In the genomic region with DNA sequence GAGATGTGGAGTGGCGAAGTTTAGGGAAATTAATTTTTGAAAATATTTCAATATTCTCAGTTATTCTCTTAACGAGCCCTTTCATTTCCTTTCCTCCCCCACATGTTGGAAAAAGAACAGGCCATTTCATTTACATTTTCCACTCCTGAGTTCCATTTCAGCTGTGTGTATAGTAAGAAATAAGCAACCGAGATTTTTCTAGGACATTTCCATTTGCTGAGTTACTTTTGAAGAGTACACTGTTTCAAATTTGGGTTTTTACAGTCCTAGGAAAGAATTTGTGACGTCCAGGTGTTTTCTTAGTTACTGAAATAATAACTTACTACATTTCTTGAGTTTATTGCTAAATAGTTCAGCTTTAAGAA, we compare ENCODE assay signal across 8 cellular contexts. TPM values are rescaled to one million over a fixed set of nuclear protein-coding genes. Genes with fewer than 3 reads are reported as not detected.
DNase-seq lines count a peak whose midpoint lies in the region; ATAC-seq and TF ChIP-seq lines count a peak whose summit lies in the region.

No MANE protein-coding gene starts in this region.

- peak overlapping the region; percentile 97 to 99 for H3K27ac Mint-ChIP-seq in effector memory CD8-positive, alpha-beta T cell

- peak overlapping the region; percentile 93 to 96 for H3K4me3 Mint-ChIP-seq in effector memory CD8-positive, alpha-beta T cell

- H3K4me1 Mint-ChIP-seq in effector memory CD8-positive, alpha-beta T cell (ENCODE audit: low read depth in 2 of 2): peaks cover 38 to 55% of the 10 kb centered on the region in 2 donors

- peaks cover 54% of the 10 kb centered on the region for H3K79me2 ChIP-seq in neural cell (replicated peaks; ENCODE audit: insufficient read depth, low read length)

- H2AFZ ChIP-seq in neural cell (ENCODE audit: low read depth, low read length): no peak overlapping the region

- TF ChIP-seq EP300 in neural cell (conservative IDR thresholded peaks at IDR 0.05; ENCODE audit: poor library complexity, severe bottlenecking): no peak

- peaks cover 0 to 17% (median 10%) of the 10 kb centered on the region in 11 experiments; a peak in 12 of 22 replicates for H3K9me3 ChIP-seq in BLaER1 treated with 17β-estradiol and CSF1 and Interleukin-3, amounts not matched to agents 10 nM and 100 nM (replicated peaks in 1 of 11)
- H3K9me3 ChIP-seq in neural cell (ENCODE audit: low read length): no peaks in the 10 kb centered on the region

- H3F3A ChIP-seq in neural cell (ENCODE audit: insufficient read depth, low read length, poor library complexity, severe bottlenecking): peaks cover 3% of the 10 kb centered on the region

- H3K4me2 ChIP-seq in BLaER1 treated with 17β-estradiol and CSF1 and Interleukin-3, amounts not matched to agents 10 nM and 100 nM: peak overlapping the region; percentile 81 to 98 (median 89)
- peak overlapping the region; percentile 74 for H3K4me2 ChIP-seq in neural cell (ENCODE audit: low read length)

- peaks cover 0 to 33% (median 30%) of the 10 kb centered on the region in 11 experiments; a peak in 18 of 22 replicates for H3K36me3 ChIP-seq in BLaER1 treated with 17β-estradiol and CSF1 and Interleukin-3, amounts not matched to agents 10 nM and 100 nM
- H3K36me3 ChIP-seq in neural cell (ENCODE audit: insufficient read depth, low read length): no peaks in the 10 kb centered on the region

- H3K36me3 Mint-ChIP-seq in effector memory CD8-positive, alpha-beta T cell (ENCODE audit: insufficient read depth): peaks cover 43% of the 10 kb centered on the region

- no peak for TF ChIP-seq CTCF in neural cell (IDR thresholded peaks at IDR 0.05; ENCODE audit: poor library complexity, severe bottlenecking)

- no peaks in the 10 kb centered on the region for H3K9me2 ChIP-seq in neural cell (ENCODE audit: insufficient read depth, low read length)

- peaks cover 50 to 56% (median 54%) of the 10 kb centered on the region in 11 experiments for H4K20me1 ChIP-seq in BLaER1 treated with 17β-estradiol and CSF1 and Interleukin-3, amounts not matched to agents 10 nM and 100 nM
- peaks cover 3% of the 10 kb centered on the region for H4K20me1 ChIP-seq in neural cell (ENCODE audit: insufficient read depth)

- H3K27me3 Mint-ChIP-seq in effector memory CD8-positive, alpha-beta T cell: no peaks in the 10 kb centered on the region

- peak; percentile 0 for TF ChIP-seq RAD21 in neural cell (conservative IDR thresholded peaks at IDR 0.05)

- H3K4me3 ChIP-seq in BLaER1 treated with 17β-estradiol and CSF1 and Interleukin-3, amounts not matched to agents 10 nM and 100 nM: peak overlapping the region; percentile 84 to 94 (median 88)
- peak overlapping the region; percentile 91 for H3K4me3 ChIP-seq in neural cell (ENCODE audit: low read length)

- no peak for ATAC-seq in effector memory CD8-positive, alpha-beta T cell (replicated peaks)
- ATAC-seq in HG02852 (IDR thresholded peaks at IDR 0.05; ENCODE audit: unreplicated experiment): no peak
- no peak for ATAC-seq in HG03442 (IDR thresholded peaks at IDR 0.05; ENCODE audit: unreplicated experiment)
- ATAC-seq in HG02840 (IDR thresholded peaks at IDR 0.05; ENCODE audit: low FRiP score, unreplicated experiment): no peak

- no peaks in the 10 kb centered on the region for H3K9me3 Mint-ChIP-seq in effector memory CD8-positive, alpha-beta T cell

- no peaks in the 10 kb centered on the region for H3K27me3 ChIP-seq in BLaER1 treated with 17β-estradiol and CSF1 and Interleukin-3, amounts not matched to agents 10 nM and 100 nM
- H3K27me3 ChIP-seq in neural cell (ENCODE audit: insufficient read depth, low read depth, low read length): no peaks in the 10 kb centered on the region

- DNase-seq in NAMALWA (ENCODE audit: low spot score): peak; percentile 50
- DNase-seq in effector memory CD8-positive, alpha-beta T cell: no peak
- DNase-seq in activated gamma-delta T cell treated with Interleukin-2 at 50 U/mL for 16 hours: no peak

- peak overlapping the region; percentile 91 to 99 (median 97); a peak in 21 of 22 replicates for H3K27ac ChIP-seq in BLaER1 treated with 17β-estradiol and CSF1 and Interleukin-3, amounts not matched to agents 10 nM and 100 nM
- H3K27ac ChIP-seq in neural cell (ENCODE audit: low read length): peak overlapping the region; percentile 95

- peaks cover 18 to 57% (median 32%) of the 10 kb centered on the region in 10 experiments for H3K4me1 ChIP-seq in BLaER1 treated with 17β-estradiol and CSF1 and Interleukin-3, amounts not matched to agents 10 nM and 100 nM

- H3K9ac ChIP-seq in BLaER1 treated with 17β-estradiol and CSF1 and Interleukin-3, amounts not matched to agents 10 nM and 100 nM: peak overlapping the region; percentile 94 to 99 (median 97)
- H3K9ac ChIP-seq in neural cell (ENCODE audit: low read length): peak overlapping the region; percentile 96

TF ChIP-seq in neural cell, 6 proteins besides CTCF, POLR2A, EP300 and RAD21:
- TF ChIP-seq EZH2 (IDR thresholded peaks at IDR 0.05; ENCODE audit: borderline replicate concordance, insufficient read depth, low read length, poor library complexity, severe bottlenecking) (no peak), SMC3 (conservative IDR thresholded peaks at IDR 0.05; ENCODE audit: poor library complexity) (no peak), MXI1 (conservative IDR thresholded peaks at IDR 0.05; ENCODE audit: poor library complexity, severe bottlenecking) (no peak), TAF1 (IDR thresholded peaks at IDR 0.05; ENCODE audit: low read depth) (no peak), POLR2AphosphoS5 (IDR thresholded peaks at IDR 0.05) (no peak)
- TF ChIP-seq, protein P1, sequence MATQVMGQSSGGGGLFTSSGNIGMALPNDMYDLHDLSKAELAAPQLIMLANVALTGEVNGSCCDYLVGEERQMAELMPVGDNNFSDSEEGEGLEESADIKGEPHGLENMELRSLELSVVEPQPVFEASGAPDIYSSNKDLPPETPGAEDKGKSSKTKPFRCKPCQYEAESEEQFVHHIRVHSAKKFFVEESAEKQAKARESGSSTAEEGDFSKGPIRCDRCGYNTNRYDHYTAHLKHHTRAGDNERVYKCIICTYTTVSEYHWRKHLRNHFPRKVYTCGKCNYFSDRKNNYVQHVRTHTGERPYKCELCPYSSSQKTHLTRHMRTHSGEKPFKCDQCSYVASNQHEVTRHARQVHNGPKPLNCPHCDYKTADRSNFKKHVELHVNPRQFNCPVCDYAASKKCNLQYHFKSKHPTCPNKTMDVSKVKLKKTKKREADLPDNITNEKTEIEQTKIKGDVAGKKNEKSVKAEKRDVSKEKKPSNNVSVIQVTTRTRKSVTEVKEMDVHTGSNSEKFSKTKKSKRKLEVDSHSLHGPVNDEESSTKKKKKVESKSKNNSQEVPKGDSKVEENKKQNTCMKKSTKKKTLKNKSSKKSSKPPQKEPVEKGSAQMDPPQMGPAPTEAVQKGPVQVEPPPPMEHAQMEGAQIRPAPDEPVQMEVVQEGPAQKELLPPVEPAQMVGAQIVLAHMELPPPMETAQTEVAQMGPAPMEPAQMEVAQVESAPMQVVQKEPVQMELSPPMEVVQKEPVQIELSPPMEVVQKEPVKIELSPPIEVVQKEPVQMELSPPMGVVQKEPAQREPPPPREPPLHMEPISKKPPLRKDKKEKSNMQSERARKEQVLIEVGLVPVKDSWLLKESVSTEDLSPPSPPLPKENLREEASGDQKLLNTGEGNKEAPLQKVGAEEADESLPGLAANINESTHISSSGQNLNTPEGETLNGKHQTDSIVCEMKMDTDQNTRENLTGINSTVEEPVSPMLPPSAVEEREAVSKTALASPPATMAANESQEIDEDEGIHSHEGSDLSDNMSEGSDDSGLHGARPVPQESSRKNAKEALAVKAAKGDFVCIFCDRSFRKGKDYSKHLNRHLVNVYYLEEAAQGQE (IDR thresholded peaks at IDR 0.05; ENCODE audit: borderline replicate concordance): no peak

RNA-seq across cellular contexts. Expression of gene SEPTIN7, which starts 1.2 kb away (rescaled TPM):
- 393 and 492 TPM in 2 replicates for polyA plus RNA-seq in neural cell
- polyA minus RNA-seq in neural cell: 341 and 451 TPM in 2 replicates
